ENCODE assay signal across 18 cellular contexts in the genomic region with DNA sequence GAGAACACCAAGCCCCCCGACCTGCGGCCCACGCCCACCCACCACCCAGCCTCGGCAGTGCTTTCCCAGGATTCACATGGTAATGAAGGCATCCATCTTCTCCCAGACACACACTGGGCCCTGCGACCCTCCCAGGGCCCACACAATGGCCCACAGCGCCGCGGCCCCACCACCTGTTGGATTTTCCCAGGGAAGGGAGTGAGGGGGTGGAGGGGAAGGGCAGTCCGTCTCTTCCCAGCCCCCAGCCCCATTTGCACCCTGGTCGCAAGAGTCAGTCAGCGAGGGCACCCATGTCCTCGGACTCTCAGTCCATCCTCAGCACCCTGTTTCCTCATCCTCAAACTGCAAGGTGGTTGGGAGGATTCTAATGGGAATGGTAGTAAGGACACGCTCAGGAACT. TPM values are rescaled to one million over a fixed set of nuclear protein-coding genes. Genes with fewer than 3 reads are reported as not detected.
A peak's percentile ranks its signal among the peaks of the same experiment; 100 is the strongest.
DNase-seq lines count a peak whose midpoint lies in the region; TF ChIP-seq lines count a peak whose summit lies in the region.
"Had no signal": no experiment of that assay in that cellular context is flagged by ENCODE, and none has a peak within 500 bp of the region (broad histone marks: within the 10 kb centered on the region; RNA-seq: fewer than 3 reads in every experiment).

No MANE protein-coding gene starts in this region.

- no peak overlapping the region for H4K12ac ChIP-seq in trophoblast cell (ENCODE audit: low read depth, low read length)

- H3K9me2 ChIP-seq in GM23248 (ENCODE audit: insufficient read depth) (no peaks in the 10 kb centered on the region), hepatocyte (replicated peaks; ENCODE audit: insufficient read depth) (no peaks in the 10 kb centered on the region)

- peak overlapping the region; percentile 52 for H2BK5ac ChIP-seq in trophoblast cell (ENCODE audit: low read depth, low read length, poor library complexity)

- H2AK5ac ChIP-seq in trophoblast cell (ENCODE audit: low read length) = peak overlapping the region; percentile 75

- H4K20me1 ChIP-seq in GM23248 (ENCODE audit: insufficient read depth) = no peaks in the 10 kb centered on the region
- no peaks in the 10 kb centered on the region for H4K20me1 ChIP-seq in hepatocyte (ENCODE audit: insufficient read depth, poor library complexity, severe bottlenecking)

- H3K27ac ChIP-seq in GM23248 (no peak overlapping the region), HUES6 (ENCODE audit: low read depth, low read length) (peak overlapping the region; percentile 46), hepatocyte (no peak overlapping the region), trophoblast cell (ENCODE audit: low read depth, low read length) (no peak overlapping the region), colonic mucosa (no peak overlapping the region)

- H3K9ac ChIP-seq in GM23248 (peak overlapping the region; percentile 48; the same call in 1 of the 2 replicates), HUES6 (ENCODE audit: low read length) (peak overlapping the region; percentile 48), trophoblast cell (ENCODE audit: low read length) (no peak overlapping the region), colonic mucosa (ENCODE audit: low read depth in 2 of 2, low read length in 2 of 2) (no peak overlapping the region)

- H4K91ac ChIP-seq in trophoblast cell (ENCODE audit: low read depth, low read length) = peak overlapping the region; percentile 70

- no peak overlapping the region for H3K4ac ChIP-seq in trophoblast cell (ENCODE audit: low read depth, low read length)

- H3K4me2 ChIP-seq in GM23248 (ENCODE audit: unreplicated experiment) = no peak overlapping the region
- H3K4me2 ChIP-seq in hepatocyte = no peak overlapping the region
- H3K4me2 ChIP-seq in trophoblast cell (ENCODE audit: low read length) = no peak overlapping the region

- H3K9me3 ChIP-seq in GM23248 (ENCODE audit: low read depth) (no peaks in the 10 kb centered on the region), HUES6 (ENCODE audit: control insufficient read depth, insufficient read depth, low read depth, low read length) (no peaks in the 10 kb centered on the region; the same call in 1 of the 2 replicates), hepatocyte (ENCODE audit: low read depth) (no peaks in the 10 kb centered on the region), trophoblast cell (ENCODE audit: insufficient read depth, low read depth, low read length) (peaks cover 3% of the 10 kb centered on the region), colonic mucosa (no peaks in the 10 kb centered on the region)

- TF ChIP-seq CTCF in hepatocyte (IDR thresholded peaks at IDR 0.05; ENCODE audit: poor library complexity) = no peak
- TF ChIP-seq CTCF in colonic mucosa (IDR thresholded peaks at IDR 0.05) = no peak

- H3K4me1 ChIP-seq in GM23248 (ENCODE audit: insufficient read depth) = no peaks in the 10 kb centered on the region
- H3K4me1 ChIP-seq in HUES6 (ENCODE audit: control insufficient read depth, insufficient read depth, low read length) = peaks cover 47% of the 10 kb centered on the region
- H3K4me1 ChIP-seq in hepatocyte (ENCODE audit: insufficient read depth) = peaks cover 4% of the 10 kb centered on the region
- H3K4me1 ChIP-seq in trophoblast cell (ENCODE audit: control insufficient read depth in 1 of 2, insufficient read depth in 2 of 2, low read length in 2 of 2) = peaks cover 9 to 19% of the 10 kb centered on the region in 2 experiments
- no peaks in the 10 kb centered on the region for H3K4me1 ChIP-seq in colonic mucosa

- H3K36me3 ChIP-seq in GM23248 (ENCODE audit: low read depth) (no peaks in the 10 kb centered on the region), HUES6 (ENCODE audit: control insufficient read depth, insufficient read depth, low read length) (0 out of 2 replicates have a peak, but pooled peaks cover 3% of the 10 kb centered on the region), hepatocyte (replicated peaks; ENCODE audit: insufficient read depth, low read depth) (no peaks in the 10 kb centered on the region), trophoblast cell (ENCODE audit: control insufficient read depth in 1 of 2, insufficient read depth in 2 of 2, low read length in 2 of 2) (peaks cover 0 to 4% of the 10 kb centered on the region in 2 experiments), colonic mucosa (no peaks in the 10 kb centered on the region)

- peak overlapping the region; percentile 10 for H3K18ac ChIP-seq in trophoblast cell (ENCODE audit: low read length)

- H3K23ac ChIP-seq in trophoblast cell (ENCODE audit: low read length) = no peak overlapping the region

- peaks cover 25% of the 10 kb centered on the region for H3K79me1 ChIP-seq in trophoblast cell (ENCODE audit: low read length)

- H3K4me3 ChIP-seq in GM23248 = no peak overlapping the region
- no peak overlapping the region for H3K4me3 ChIP-seq in HUES6 (ENCODE audit: low read depth, low read length)
- no peak overlapping the region for H3K4me3 ChIP-seq in hepatocyte
- no peak overlapping the region for H3K4me3 ChIP-seq in trophoblast cell (ENCODE audit: low read depth, low read length)
- no peak overlapping the region for H3K4me3 ChIP-seq in colonic mucosa

- intact Hi-C loops in head of caudate nucleus (cut with DNase I) = no loop called here
- intact Hi-C loops in colonic mucosa (cut with DNase I) = no loop called here

- in situ Hi-C loops in GM23248 (cut with MboI) = no loop called here

- H3K14ac ChIP-seq in trophoblast cell (ENCODE audit: low read length) = peak overlapping the region; percentile 22

- WGBS in GM23248 (ENCODE audit: low coverage in 1 of 2, low lambda C conversion rate in 2 of 2, missing lambda C conversion rate in 2 of 2), 2 experiments = 80 to 83% methylated on average over 13 of the region's 13 CpGs
- WGBS in hepatocyte (ENCODE audit: low lambda C conversion rate, missing lambda C conversion rate) = 88% methylated on average over 13 of the region's 13 CpGs
- no CpG with 5 or more reads among the region's 13 CpGs for WGBS in trophoblast cell (ENCODE audit: extremely low coverage, insufficient coverage, insufficient read length)

- H3K79me2 ChIP-seq in GM23248 (ENCODE audit: insufficient read depth) (no peaks in the 10 kb centered on the region), hepatocyte (no peaks in the 10 kb centered on the region), trophoblast cell (ENCODE audit: control insufficient read depth, insufficient read depth, low read length, poor library complexity) (no peaks in the 10 kb centered on the region)

- H2AFZ ChIP-seq in GM23248 (peak overlapping the region; percentile 47), hepatocyte (no peak overlapping the region), trophoblast cell (ENCODE audit: insufficient read depth, low read length, poor library complexity) (peak overlapping the region; percentile 26)

- H3K27me3 ChIP-seq in GM23248 (replicated peaks; ENCODE audit: insufficient read depth) (no peaks in the 10 kb centered on the region), HUES6 (ENCODE audit: control insufficient read depth, insufficient read depth, low read length) (no peaks in the 10 kb centered on the region), hepatocyte (no peaks in the 10 kb centered on the region), trophoblast cell (ENCODE audit: insufficient read depth, low read length) (no peaks in the 10 kb centered on the region), colonic mucosa (no peaks in the 10 kb centered on the region)

- peak overlapping the region; percentile 78 for H2BK12ac ChIP-seq in trophoblast cell (ENCODE audit: low read length)

- no peaks in the 10 kb centered on the region for H3F3A ChIP-seq in GM23248 (ENCODE audit: insufficient read depth)

- H2BK120ac ChIP-seq in trophoblast cell (ENCODE audit: insufficient read depth, low read length, poor library complexity) = peak overlapping the region; percentile 23

- H4K8ac ChIP-seq in trophoblast cell (ENCODE audit: low read depth, low read length) = no peak overlapping the region

- DNase-seq in GM23248 (no peak), hepatocyte (ENCODE audit: low spot score) (peak; percentile 5), trophoblast cell (no peak), head of caudate nucleus (no peak), dermis blood vessel endothelial cell (no peak), colonic mucosa (no peak)
- DNase-seq: ACHN, AML-193, COR-L47, EL, NCI-H1105, NCI-H1694, NCI-H2107, NCI-H345, NCI-H69, OCI-M1 had no signal

RNA-seq across cellular contexts. Expression of gene ID1, which starts 23.7 kb away (rescaled TPM):
- 583 and 780 TPM in 2 replicates for total RNA-seq in GM23248 (2014; rRNA removed; shearing (Covaris generic))
- polyA plus RNA-seq in GM23248 (2016; fragmentation: Nextera tagmentation; extraction: Ambion mirVana) (248 TPM in 2 replicates), hepatocyte (310 and 388 TPM in 2 replicates)
- total RNA-seq in hepatocyte (616 and 651 TPM in 2 replicates), dermis blood vessel endothelial cell (768 and 1,287 TPM in 2 replicates), colonic mucosa (100 to 1,000 TPM; 134 to 179 TPM)
- 992 and 1,052 TPM in 2 replicates for polyA plus RNA-seq in trophoblast cell (2013)

RNA-seq across cellular contexts. Expression of gene COX4I2, which starts 56.3 kb away (rescaled TPM):
- not detected in 2 replicates for total RNA-seq in GM23248 (2014; rRNA removed; shearing (Covaris generic))
- polyA plus RNA-seq in GM23248 (2016; fragmentation: Nextera tagmentation; extraction: Ambion mirVana) (not detected in 2 replicates), hepatocyte (0.37 and 3.3 TPM in 2 replicates)
- total RNA-seq in hepatocyte (0.68 and 3.6 TPM in 2 replicates), dermis blood vessel endothelial cell (not detected in 2 replicates), colonic mucosa (under 1 TPM in 1 of 2 donors, not detected in 1; 0.52 TPM)
- 1.7 TPM in 2 replicates for polyA plus RNA-seq in trophoblast cell (2013)
- total RNA-seq: LHCN-M2 had no signal

Comparison
In these comparisons a context has a peak if more than half of its experiments do, and no peak if none do; other contexts are left out.
1. H3K9ac ChIP-seq: peak in GM23248 (single experiment) and HUES6 (single experiment); none in trophoblast cell (single experiment) and colonic mucosa (0 of 2).